In the genomic region with DNA sequence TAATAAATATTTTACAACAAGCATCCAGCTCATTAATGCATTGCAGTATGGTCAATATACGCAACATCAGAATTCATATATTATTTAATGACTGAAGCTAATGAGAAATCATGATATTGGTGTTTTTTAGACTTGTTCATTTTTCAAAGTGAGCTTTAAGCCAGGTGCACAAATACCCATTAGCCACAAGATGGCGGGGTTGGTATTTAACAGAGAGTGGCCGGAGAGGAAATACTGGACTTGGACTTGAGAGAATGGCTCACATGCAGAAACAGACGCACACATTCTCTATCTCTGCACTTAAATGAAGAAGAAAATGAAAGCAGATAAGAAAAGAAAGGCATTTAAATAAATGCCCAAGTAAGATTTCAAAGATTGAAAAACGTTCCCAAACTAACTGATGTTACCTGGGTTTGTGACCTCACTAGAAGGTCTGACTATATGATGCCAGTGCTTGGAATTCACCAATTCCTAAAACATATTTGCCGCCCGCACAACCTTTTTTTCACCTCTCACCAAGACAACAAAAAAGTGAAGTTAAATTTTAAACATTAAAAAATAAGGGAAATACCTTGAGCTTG, we compare ENCODE assay signal across 8 cellular contexts. TPM values are rescaled to one million over a fixed set of nuclear protein-coding genes. Genes with fewer than 3 reads are reported as not detected.
DNase-seq lines count a peak whose midpoint lies in the region; ATAC-seq and TF ChIP-seq lines count a peak whose summit lies in the region.

No MANE protein-coding gene starts in this region.

- H3K9me2 ChIP-seq in GM23338 (ENCODE audit: insufficient read depth) (no peaks in the 10 kb centered on the region), Karpas-422 (replicated peaks; ENCODE audit: insufficient read depth, low read length) (no peaks in the 10 kb centered on the region)

- H4K20me1 ChIP-seq in GM23338 (replicated peaks; ENCODE audit: insufficient read depth) (no peaks in the 10 kb centered on the region), Karpas-422 (ENCODE audit: insufficient read depth, low read depth, low read length) (no peaks in the 10 kb centered on the region)

- peaks cover 23% of the 10 kb centered on the region for H3K4me1 Mint-ChIP-seq in activated naive CD8-positive, alpha-beta T cell (ENCODE audit: low read depth)
- peaks cover 13% of the 10 kb centered on the region for H3K4me1 Mint-ChIP-seq in activated naive CD8-positive, alpha-beta T cell treated with anti-CD3 and anti-CD28 coated beads, Interleukin-2, amount 50 U/mL, for 24 hours
- no peaks in the 10 kb centered on the region for H3K4me1 Mint-ChIP-seq in GM23338
- H3K4me1 Mint-ChIP-seq in naive thymus-derived CD4-positive, alpha-beta T cell: peaks cover 8 to 27% (median 19%) of the 10 kb centered on the region in 7 donors

- CTCF ChIA-PET in naive thymus-derived CD4-positive, alpha-beta T cell (lab: Charles Lee): interaction anchor here (0.6 to 4.6 kb wide), 18 partner anchors 9 to 1091 kb away, joined by 3 to 45 read pairs (median 4); partner anchors contain the start of gene CRBN

- peak overlapping the region; percentile 54 for H3K4me3 Mint-ChIP-seq in activated naive CD8-positive, alpha-beta T cell
- no peak overlapping the region for H3K4me3 Mint-ChIP-seq in activated naive CD8-positive, alpha-beta T cell treated with anti-CD3 and anti-CD28 coated beads, Interleukin-2, amount 50 U/mL, for 24 hours
- H3K4me3 Mint-ChIP-seq in GM23338: no peak overlapping the region
- H3K4me3 Mint-ChIP-seq in naive thymus-derived CD4-positive, alpha-beta T cell: peak overlapping the region in 6 of 10 donors; percentile 36 to 76 (median 51)

- POLR2A ChIA-PET in naive thymus-derived CD4-positive, alpha-beta T cell (lab: Charles Lee): interaction anchor here (0.7 to 1.4 kb wide), 4 partner anchors 8 to 798 kb away, joined by 3 to 4 read pairs (median 3); no protein-coding TSS in a partner anchor

- no peaks in the 10 kb centered on the region for H3K27me3 ChIP-seq in GM23338 (ENCODE audit: insufficient read depth)
- no peaks in the 10 kb centered on the region for H3K27me3 ChIP-seq in Karpas-422 (ENCODE audit: low read length)
- H3K27me3 ChIP-seq in naive thymus-derived CD4-positive, alpha-beta T cell (ENCODE audit: control insufficient read depth in 2 of 2, insufficient read depth in 2 of 2, low read length in 2 of 2): no peaks in the 10 kb centered on the region

- intact Hi-C loops in naive thymus-derived CD4-positive, alpha-beta T cell (cut with micrococcal nuclease): loop anchor here (1.0 to 5.0 kb wide), 4 partner anchors 1072 to 1432 kb away; no protein-coding TSS in a partner anchor

- peaks cover 2% of the 10 kb centered on the region for H3K36me3 Mint-ChIP-seq in activated naive CD8-positive, alpha-beta T cell
- H3K36me3 Mint-ChIP-seq in activated naive CD8-positive, alpha-beta T cell treated with anti-CD3 and anti-CD28 coated beads, Interleukin-2, amount 50 U/mL, for 24 hours (ENCODE audit: low read depth): no peaks in the 10 kb centered on the region
- peaks cover 15% of the 10 kb centered on the region for H3K36me3 Mint-ChIP-seq in GM23338 (ENCODE audit: low read depth)
- H3K36me3 Mint-ChIP-seq in naive thymus-derived CD4-positive, alpha-beta T cell: no peaks in the 10 kb centered on the region

- no peaks in the 10 kb centered on the region for H3F3A ChIP-seq in GM23338 (replicated peaks; ENCODE audit: low read depth)

- H3K36me3 ChIP-seq in GM23338 (ENCODE audit: insufficient read depth) (no peaks in the 10 kb centered on the region), Karpas-422 (ENCODE audit: insufficient read depth, low read length) (no peaks in the 10 kb centered on the region)
- H3K36me3 ChIP-seq in naive thymus-derived CD4-positive, alpha-beta T cell (ENCODE audit: control insufficient read depth in 2 of 3, insufficient read depth in 3 of 3, low read length in 3 of 3): no peaks in the 10 kb centered on the region

- TF ChIP-seq CTCF in GM23338 (conservative IDR thresholded peaks at IDR 0.05; ENCODE audit: low read depth in 2 of 2): peak; percentile 86 to 93

- H3K9me3 Mint-ChIP-seq in activated naive CD8-positive, alpha-beta T cell (ENCODE audit: low read depth): no peaks in the 10 kb centered on the region
- no peaks in the 10 kb centered on the region for H3K9me3 Mint-ChIP-seq in activated naive CD8-positive, alpha-beta T cell treated with anti-CD3 and anti-CD28 coated beads, Interleukin-2, amount 50 U/mL, for 24 hours
- peaks cover 68% of the 10 kb centered on the region for H3K9me3 Mint-ChIP-seq in GM23338
- peaks cover 0 to 5% (median 0%) of the 10 kb centered on the region in 11 donors for H3K9me3 Mint-ChIP-seq in naive thymus-derived CD4-positive, alpha-beta T cell

- H3K4me3 ChIP-seq in GM23338 (no peak overlapping the region), Karpas-422 (ENCODE audit: low read length) (no peak overlapping the region)
- H3K4me3 ChIP-seq in naive thymus-derived CD4-positive, alpha-beta T cell (ENCODE audit: low read length): no peak overlapping the region

- H3K4me2 ChIP-seq in GM23338: no peak overlapping the region
- no peak overlapping the region for H3K4me2 ChIP-seq in Karpas-422 (ENCODE audit: low read depth, low read length, poor library complexity, severe bottlenecking)

- no peaks in the 10 kb centered on the region for H3K9me3 ChIP-seq in Karpas-422 (ENCODE audit: low read length)
- no peaks in the 10 kb centered on the region for H3K9me3 ChIP-seq in naive thymus-derived CD4-positive, alpha-beta T cell (ENCODE audit: control insufficient read depth in 2 of 3, low read length in 3 of 3)

- ATAC-seq in activated naive CD8-positive, alpha-beta T cell treated with anti-CD3 and anti-CD28 coated beads, Interleukin-2, amount 50 U/mL, for 24 hours: no peak
- ATAC-seq in GM23338 (no peak; the same call in 1 of the 3 replicates), esophagus mucosa (peak; percentile 65), GM21737 (IDR thresholded peaks at IDR 0.05; ENCODE audit: unreplicated experiment) (no peak)
- ATAC-seq in naive thymus-derived CD4-positive, alpha-beta T cell: peak; percentile 71

- no peaks in the 10 kb centered on the region for H3K79me2 ChIP-seq in GM23338 (replicated peaks; ENCODE audit: insufficient read depth)
- no peaks in the 10 kb centered on the region for H3K79me2 ChIP-seq in Karpas-422 (ENCODE audit: low read length)

- H2AFZ ChIP-seq in GM23338 (no peak overlapping the region), Karpas-422 (ENCODE audit: low read length) (no peak overlapping the region)

- H3K27ac Mint-ChIP-seq in activated naive CD8-positive, alpha-beta T cell: no peak overlapping the region
- H3K27ac Mint-ChIP-seq in activated naive CD8-positive, alpha-beta T cell treated with anti-CD3 and anti-CD28 coated beads, Interleukin-2, amount 50 U/mL, for 24 hours: no peak overlapping the region
- no peak overlapping the region for H3K27ac Mint-ChIP-seq in GM23338
- peak overlapping the region in 1 of 9 donors; percentile 58 for H3K27ac Mint-ChIP-seq in naive thymus-derived CD4-positive, alpha-beta T cell

- DNase-seq in activated naive CD8-positive, alpha-beta T cell treated with anti-CD3 and anti-CD28 coated beads, Interleukin-2, amount 50 U/mL, for 24 hours: no peak
- DNase-seq in GM23338 (ENCODE audit: low spot score) (peak; percentile 85), Karpas-422 (peak; percentile 83), SK-N-DZ (ENCODE audit: low spot score) (peak; percentile 81)
- DNase-seq in naive thymus-derived CD4-positive, alpha-beta T cell: peak in 5 of 9 donors; percentile 7 to 39 (median 28)

- no peaks in the 10 kb centered on the region for H3K4me1 ChIP-seq in GM23338 (ENCODE audit: insufficient read depth)
- H3K4me1 ChIP-seq in Karpas-422 (ENCODE audit: low read length): no peaks in the 10 kb centered on the region
- no peaks in the 10 kb centered on the region for H3K4me1 ChIP-seq in naive thymus-derived CD4-positive, alpha-beta T cell (ENCODE audit: control insufficient read depth in 2 of 2, insufficient read depth in 2 of 2, low read length in 2 of 2)

- H3K9ac ChIP-seq in Karpas-422 (ENCODE audit: low read length): no peak overlapping the region

- no peaks in the 10 kb centered on the region for H3K27me3 Mint-ChIP-seq in activated naive CD8-positive, alpha-beta T cell
- no peaks in the 10 kb centered on the region for H3K27me3 Mint-ChIP-seq in activated naive CD8-positive, alpha-beta T cell treated with anti-CD3 and anti-CD28 coated beads, Interleukin-2, amount 50 U/mL, for 24 hours
- no peaks in the 10 kb centered on the region for H3K27me3 Mint-ChIP-seq in GM23338 (ENCODE audit: insufficient read depth, low read depth, poor library complexity)
- H3K27me3 Mint-ChIP-seq in naive thymus-derived CD4-positive, alpha-beta T cell: peaks cover 0 to 8% (median 0%) of the 10 kb centered on the region in 5 donors

- H3K27ac ChIP-seq in GM23338 (ENCODE audit: low read depth): no peak overlapping the region
- H3K27ac ChIP-seq in Karpas-422 (ENCODE audit: low read length): no peak overlapping the region
- no peak overlapping the region for H3K27ac ChIP-seq in naive thymus-derived CD4-positive, alpha-beta T cell (ENCODE audit: low read depth, low read length)

TF ChIP-seq in GM23338, 12 proteins besides CTCF, POLR2A, EP300 and RAD21 (continues in another document):
- TF ChIP-seq, protein P1, sequence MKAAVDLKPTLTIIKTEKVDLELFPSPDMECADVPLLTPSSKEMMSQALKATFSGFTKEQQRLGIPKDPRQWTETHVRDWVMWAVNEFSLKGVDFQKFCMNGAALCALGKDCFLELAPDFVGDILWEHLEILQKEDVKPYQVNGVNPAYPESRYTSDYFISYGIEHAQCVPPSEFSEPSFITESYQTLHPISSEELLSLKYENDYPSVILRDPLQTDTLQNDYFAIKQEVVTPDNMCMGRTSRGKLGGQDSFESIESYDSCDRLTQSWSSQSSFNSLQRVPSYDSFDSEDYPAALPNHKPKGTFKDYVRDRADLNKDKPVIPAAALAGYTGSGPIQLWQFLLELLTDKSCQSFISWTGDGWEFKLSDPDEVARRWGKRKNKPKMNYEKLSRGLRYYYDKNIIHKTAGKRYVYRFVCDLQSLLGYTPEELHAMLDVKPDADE (IDR thresholded peaks at IDR 0.05): no peak
- TF ChIP-seq EZH2phosphoT487 (IDR thresholded peaks at IDR 0.05; ENCODE audit: unreplicated experiment): no peak

RNA-seq across cellular contexts. Expression of gene CRBN, which starts 21.2 kb away (rescaled TPM):
- 32.6 and 33.6 TPM in 2 replicates for total RNA-seq in GM23338 (2014; rRNA removed; shearing (Covaris generic))
- polyA plus RNA-seq in GM23338 (2016; fragmentation: Nextera tagmentation; extraction: Ambion mirVana): 29.9 and 41.7 TPM in 2 replicates
- total RNA-seq in Karpas-422 (2014; rRNA removed; shearing (Covaris generic); ENCODE audit: low replicate concordance): 24.3 and 53.8 TPM in 2 replicates
- 59.4 and 66.2 TPM in 2 replicates for polyA plus RNA-seq in SK-N-DZ (2014; cell fraction: cytosol; rRNA removed)
- 97.9 and 136 TPM in 2 replicates for polyA plus RNA-seq in SK-N-DZ (2014; cell fraction: nucleus; rRNA removed)
- 20.9 TPM for total RNA-seq in esophagus mucosa
- total RNA-seq in naive thymus-derived CD4-positive, alpha-beta T cell: 100 to 1,000 TPM in 4 of 5 experiments, 10 to 100 TPM in 1; 69.1 to 169 (median 134) TPM
- 100 to 1,000 TPM; 171 to 198 TPM for polyA plus RNA-seq in naive thymus-derived CD4-positive, alpha-beta T cell

Comparison
In these comparisons a context has a peak if more than half of its experiments do, and no peak if none do; other contexts are left out.
1. H3K4me3 Mint-ChIP-seq: peak in activated naive CD8-positive, alpha-beta T cell (single experiment) and naive thymus-derived CD4-positive, alpha-beta T cell (6 of 10); none in activated naive CD8-positive, alpha-beta T cell treated with anti-CD3 and anti-CD28 coated beads, Interleukin-2, amount 50 U/mL, for 24 hours (single experiment) and GM23338 (single experiment).
2. ATAC-seq: peak in esophagus mucosa (single experiment) and naive thymus-derived CD4-positive, alpha-beta T cell (single experiment); none in activated naive CD8-positive, alpha-beta T cell treated with anti-CD3 and anti-CD28 coated beads, Interleukin-2, amount 50 U/mL, for 24 hours (single experiment), GM23338 (single experiment) and GM21737 (single experiment).